In the genomic region with DNA sequence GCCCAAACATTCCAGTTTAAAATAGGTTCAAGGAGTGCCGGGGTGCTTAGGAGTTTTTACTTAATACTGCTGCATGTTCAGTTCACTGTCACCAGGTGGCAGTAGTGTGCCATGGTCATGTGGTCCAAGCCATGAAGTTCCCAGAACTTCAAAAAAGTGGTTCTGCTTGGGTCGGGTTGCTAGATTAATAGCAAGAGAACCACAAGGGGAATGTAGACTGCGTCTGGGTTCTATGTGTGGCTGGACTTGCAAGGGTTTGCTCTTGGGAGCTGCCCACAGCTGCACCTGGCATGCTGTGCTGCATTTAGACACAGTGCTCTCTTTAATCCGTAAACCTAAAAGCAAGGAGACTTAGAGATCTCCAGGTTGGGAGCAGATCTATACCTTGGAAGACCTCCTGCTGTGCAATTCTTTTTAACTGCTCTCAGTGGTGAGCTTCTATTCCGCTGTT, we compare ENCODE assay signal across 8 cellular contexts. TPM values are rescaled to one million over a fixed set of nuclear protein-coding genes. Genes with fewer than 3 reads are reported as not detected.
DNase-seq lines count a peak whose midpoint lies in the region; ATAC-seq and TF ChIP-seq lines count a peak whose summit lies in the region.

No MANE protein-coding gene starts in this region.

- no peak overlapping the region for H3K4me2 ChIP-seq in PC-9

- CTCF ChIA-PET in PC-9 (lab: Charles Lee): interaction anchor here (1.4 kb wide), 1 partner anchor 192 kb away, joined by 3 read pairs; no protein-coding TSS in a partner anchor

- H3K9me3 ChIP-seq in PC-9 (ENCODE audit: insufficient read depth, low read depth) (no peaks in the 10 kb centered on the region), prostate gland (no peaks in the 10 kb centered on the region)

- H2AFZ ChIP-seq in PC-9: no peak overlapping the region

- peak; percentile 89 for TF ChIP-seq CTCF in PC-9 (conservative IDR thresholded peaks at IDR 0.05)
- TF ChIP-seq CTCF in prostate gland (IDR thresholded peaks at IDR 0.05): peak; percentile 75 to 94 (median 88)

- H3K4me3 ChIP-seq in PC-9 (no peak overlapping the region), prostate gland (no peak overlapping the region)

- H3K36me3 ChIP-seq in PC-9 (ENCODE audit: low read depth) (no peaks in the 10 kb centered on the region), prostate gland (no peaks in the 10 kb centered on the region)

- no peaks in the 10 kb centered on the region for H3F3A ChIP-seq in PC-9 (ENCODE audit: insufficient read depth, low read depth)

- H4K20me1 ChIP-seq in PC-9 (ENCODE audit: insufficient read depth): no peaks in the 10 kb centered on the region

- intact Hi-C loops in PC-9 (cut with micrococcal nuclease; ENCODE audit: unreplicated experiment) (loop anchor here (1.0 to 5.0 kb wide), 3 partner anchors 184 to 293 kb away; no protein-coding TSS in a partner anchor), Right ventricle myocardium superior (cut with DNase I) (loop anchor here (2.0 kb wide), 2 partner anchors 191 to 293 kb away; no protein-coding TSS in a partner anchor), prostate gland (cut with DNase I) (loop anchor here (2.0 kb wide), 1 partner anchor 193 kb away; no protein-coding TSS in a partner anchor)

- ATAC-seq in HG03139 (IDR thresholded peaks at IDR 0.05; ENCODE audit: unreplicated experiment) (peak; percentile 74), Right ventricle myocardium superior (ENCODE audit: poor library complexity) (peak; percentile 82), HG03457 (IDR thresholded peaks at IDR 0.05; ENCODE audit: unreplicated experiment) (no peak)

- H3K27me3 ChIP-seq in PC-9 (ENCODE audit: insufficient read depth, low read depth): no peaks in the 10 kb centered on the region
- H3K27me3 ChIP-seq in prostate gland (replicated peaks; ENCODE audit: insufficient read depth): no peaks in the 10 kb centered on the region

- no peak overlapping the region for H3K27ac ChIP-seq in PC-9
- H3K27ac ChIP-seq in prostate gland: no peak overlapping the region

- DNase-seq in GM03348 (ENCODE audit: low spot score) (peak; percentile 73), PC-9 (peak in 1 of 2 experiments; percentile 19), Right ventricle myocardium superior (no peak), prostate gland (ENCODE audit: low spot score) (peak; percentile 46), GF-D8 (lab: John Stamatoyannopoulos, UW) (no peak)
- DNase-seq in activated naive CD4-positive, alpha-beta T cell treated with Interleukin-2 at 50 U/mL for 16 hours: peak; percentile 50

- 50% methylated on average over 4 of the region's 5 CpGs for WGBS in prostate gland

- no TSS peak for BruUV-seq in PC-9 (replicated peaks; lab: Mats Ljungman, UMichigan)

- H3K79me2 ChIP-seq in PC-9 (ENCODE audit: low read depth): no peaks in the 10 kb centered on the region

- H3K9me2 ChIP-seq in PC-9 (ENCODE audit: insufficient read depth): no peaks in the 10 kb centered on the region

- POLR2A ChIA-PET in PC-9 (lab: Charles Lee; ENCODE audit: unreplicated experiment): no interaction called here

- TF ChIP-seq POLR2A in prostate gland (IDR thresholded peaks at IDR 0.05): no peak

- H3K4me1 ChIP-seq in PC-9 (replicated peaks; ENCODE audit: insufficient read depth): no peaks in the 10 kb centered on the region
- no peaks in the 10 kb centered on the region for H3K4me1 ChIP-seq in prostate gland (replicated peaks)

RNA-seq across cellular contexts. Expression of a gene that starts 6.5 kb away (rescaled TPM):
- total RNA-seq in PC-9 (2021): 0.48 and 0.70 TPM in 2 replicates
- 3.0 TPM for total RNA-seq in Right ventricle myocardium superior
- total RNA-seq in prostate gland: 10 to 100 TPM; 13.7 to 28.2 TPM

Comparison
In these comparisons a context has a peak if more than half of its experiments do, and no peak if none do; other contexts are left out.
1. DNase-seq: peak in GM03348 (single experiment), activated naive CD4-positive, alpha-beta T cell treated with Interleukin-2 at 50 U/mL for 16 hours (single experiment) and prostate gland (single experiment); none in Right ventricle myocardium superior (single experiment) and GF-D8 (single experiment).